Comparison of ENCODE assay signal across 15 cellular contexts in genomic region chr22:22883090-22883727, GRCh38. TPM values are rescaled to one million over a fixed set of nuclear protein-coding genes. Genes with fewer than 3 reads are reported as not detected.
"Had no signal": no experiment of that assay in that cellular context is flagged by ENCODE, and none has a peak within 500 bp of the region (broad histone marks: within the 10 kb centered on the region; RNA-seq: fewer than 3 reads in every experiment).

No MANE protein-coding gene starts in this region.

- H2AFZ ChIP-seq: neural progenitor cell had no signal

- H3K9ac ChIP-seq: neural progenitor cell had no signal

- H3K4me1 Mint-ChIP-seq: brain, neural progenitor cell had no signal

- H3K27me3 ChIP-seq: ovary had no signal

- H3K27ac ChIP-seq: epithelial cell of prostate, heart left ventricle, neural progenitor cell, ovary, suprapubic skin had no signal

- H3K4me3 ChIP-seq: heart left ventricle, lung, neural progenitor cell, ovary, suprapubic skin had no signal

- H3K9me3 ChIP-seq: heart left ventricle, ovary, suprapubic skin had no signal

- H3K27ac Mint-ChIP-seq: activated naive CD8-positive, alpha-beta T cell; brain; neural progenitor cell; stimulated activated naive CD8-positive, alpha-beta T cell treated with anti-CD3 and anti-CD28 coated beads, Interleukin-15, Interleukin-2, amounts not matched to agents 100 ng/mL and 50 ng/mL, for 24 hours had no signal

- H3K36me3 Mint-ChIP-seq: activated naive CD8-positive, alpha-beta T cell; brain; neural progenitor cell had no signal

- FAIRE-seq: frontal cortex had no signal

- H3K9me3 Mint-ChIP-seq: brain; central memory CD8-positive, alpha-beta T cell; neural progenitor cell; stimulated activated naive CD8-positive, alpha-beta T cell treated with anti-CD3 and anti-CD28 coated beads, Interleukin-15, Interleukin-2, amounts not matched to agents 100 ng/mL and 50 ng/mL, for 24 hours had no signal

- H3K4me3 Mint-ChIP-seq: activated naive CD8-positive, alpha-beta T cell; brain; central memory CD8-positive, alpha-beta T cell; neural progenitor cell; stimulated activated naive CD8-positive, alpha-beta T cell treated with anti-CD3 and anti-CD28 coated beads, Interleukin-15, Interleukin-2, amounts not matched to agents 100 ng/mL and 50 ng/mL, for 24 hours had no signal

- H3K4me1 ChIP-seq: heart left ventricle, neural progenitor cell, suprapubic skin had no signal

- H3K36me3 ChIP-seq: heart left ventricle, neural progenitor cell, ovary, suprapubic skin had no signal

- H3K4me2 ChIP-seq: neural progenitor cell had no signal

- DNase-seq: cortex of kidney, ovary, T1000 had no signal

RNA-seq across cellular contexts. Expression of gene IGLL5, which starts 4.4 kb away (rescaled TPM):
- total RNA-seq: fibroblast of lung, frontal cortex, myocyte, suprapubic skin had no signal
- polyA plus RNA-seq: fibroblast of lung had no signal
